In genomic region chr22:30634477-30635233, GRCh38 we compare ENCODE assay signal across 8 cellular contexts. TPM values are rescaled to one million over a fixed set of nuclear protein-coding genes. Genes with fewer than 3 reads are reported as not detected.
DNase-seq lines count a peak whose midpoint lies in the region; ATAC-seq and TF ChIP-seq lines count a peak whose summit lies in the region.

No MANE protein-coding gene starts in this region.

- ATAC-seq in HG03439 (IDR thresholded peaks at IDR 0.05; ENCODE audit: unreplicated experiment): peak; percentile 51

- H3K36me3 ChIP-seq in BLaER1 (peaks cover 7% of the 10 kb centered on the region; the same call in 1 of the 2 replicates), liver (ENCODE audit: control insufficient read depth in 4 of 4, insufficient read depth in 3 of 4, low read depth in 1 of 4, low read length in 3 of 4) (no peaks in the 10 kb centered on the region)

- TF ChIP-seq POLR2A in GM19193 (IDR thresholded peaks at IDR 0.05; ENCODE audit: extremely low read depth, insufficient read depth, insufficient read length): peak; percentile 13

- H3K9me3 ChIP-seq in BLaER1 (peaks cover 18% of the 10 kb centered on the region), liver (ENCODE audit: control insufficient read depth in 4 of 4, low read length in 3 of 4) (no peaks in the 10 kb centered on the region)

- TF ChIP-seq CTCF in liver (IDR thresholded peaks at IDR 0.05; ENCODE audit: low read depth, low read length, missing input control): peak; percentile 95

- H3K9ac ChIP-seq in BLaER1 (peak overlapping the region; percentile 75), liver (ENCODE audit: low read depth in 1 of 2, low read length in 2 of 2) (no peak overlapping the region)

- no peaks in the 10 kb centered on the region for H3K27me3 ChIP-seq in BLaER1
- H3K27me3 ChIP-seq in liver (ENCODE audit: control insufficient read depth in 4 of 4, insufficient read depth in 4 of 4, low read length in 3 of 4): no peaks in the 10 kb centered on the region

- peak overlapping the region; percentile 76 for H3K4me3 ChIP-seq in BLaER1
- no peak overlapping the region for H3K4me3 ChIP-seq in liver (ENCODE audit: low read depth in 1 of 3, low read length in 3 of 3)

- H3K27ac ChIP-seq in BLaER1 (peak overlapping the region; percentile 69), liver (ENCODE audit: low read depth in 1 of 2, low read length in 2 of 2) (peak overlapping the region; percentile 61 to 83)

- DNase-seq in NCI-H69 (lab: John Stamatoyannopoulos, UW) (peak; percentile 94), dedifferentiated amniotic fluid mesenchymal stem cell (ENCODE audit: extremely low spot score) (peak; percentile 88)
- DNase-seq in activated CD4-positive, alpha-beta T cell treated with anti-CD3 and anti-CD28 coated beads, Interleukin-2, amount 50 U/mL, for 1 hour: peak; percentile 89
- peak; percentile 88 to 94 for DNase-seq in stimulated activated CD4-positive, alpha-beta T cell treated with anti-CD3 and anti-CD28 coated beads, Interleukin-2, amount 100 ng/mL, for 48 hours

- no peaks in the 10 kb centered on the region for H4K20me1 ChIP-seq in BLaER1

- peak overlapping the region; percentile 98 for H3K4me2 ChIP-seq in BLaER1

- WGBS in liver: 15% methylated on average over 29 of the region's 29 CpGs

- H3K4me1 ChIP-seq in BLaER1: peaks cover 37% of the 10 kb centered on the region
- H3K4me1 ChIP-seq in liver (ENCODE audit: control insufficient read depth in 4 of 4, insufficient read depth in 4 of 4, low read length in 3 of 4): peaks cover 0 to 25% (median 11%) of the 10 kb centered on the region in 4 donors

- TF ChIP-seq RAD21 in liver (IDR thresholded peaks at IDR 0.05): peak; percentile 91 to 92

TF ChIP-seq in liver, 16 proteins besides CTCF, POLR2A, EP300 and RAD21:
- TF ChIP-seq HNF4A (conservative IDR thresholded peaks at IDR 0.05) (peak in 1 of 2 donors; percentile 9), RXRA (IDR thresholded peaks at IDR 0.05) (peak in 1 of 2 donors; percentile 16), HNF4G (IDR thresholded peaks at IDR 0.05) (no peak)

RNA-seq across cellular contexts. Expression of gene SLC35E4, which starts 0.9 kb away (rescaled TPM):
- total RNA-seq in liver: 1 to 10 TPM in 1 of 2 donors, under 1 TPM in 1; 0.19 to 1.2 TPM
- polyA plus RNA-seq in liver: under 1 TPM; 0.14 to 0.42 TPM

RNA-seq across cellular contexts. Expression of gene TCN2, which starts 27.7 kb away (rescaled TPM):
- 10 to 100 TPM in 1 of 2 donors, 1 to 10 TPM in 1; 6.7 to 12.4 TPM for total RNA-seq in liver
- polyA plus RNA-seq in liver: 10 to 100 TPM; 13.6 to 14.1 TPM

RNA-seq across cellular contexts. Expression of gene DUSP18, which starts 33.0 kb away (rescaled TPM):
- total RNA-seq in liver: 1 to 10 TPM; 1.3 to 2.3 TPM
- 1 to 10 TPM; 1.0 to 1.9 TPM for polyA plus RNA-seq in liver

RNA-seq across cellular contexts. Expression of gene PES1, which starts 42.9 kb away (rescaled TPM):
- 10 to 100 TPM; 22.0 to 22.6 TPM for total RNA-seq in liver
- 10 to 100 TPM; 20.0 to 33.1 TPM for polyA plus RNA-seq in liver
